In the genomic region with DNA sequence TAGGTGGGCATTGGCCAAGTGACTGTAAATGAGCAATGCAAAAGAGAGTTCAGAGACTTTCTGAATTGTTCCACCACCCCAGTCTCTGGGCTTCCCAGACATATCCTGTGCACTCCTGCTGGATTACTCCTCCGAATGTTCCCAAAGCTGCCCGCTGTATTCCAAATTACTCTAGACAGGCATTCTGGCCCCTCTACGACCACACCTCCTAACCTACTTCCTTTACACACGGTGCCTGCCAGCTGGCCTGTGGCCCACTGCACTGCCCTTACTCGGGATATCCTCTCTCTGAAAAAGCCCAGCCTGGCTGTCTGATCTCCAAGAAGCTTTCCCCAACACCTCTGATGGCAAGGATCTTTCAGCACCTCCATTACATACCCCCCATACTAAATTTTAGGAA, we compare ENCODE assay signal across 22 cellular contexts.
A peak's percentile ranks its signal among the peaks of the same experiment; 100 is the strongest.
DNase-seq lines count a peak whose midpoint lies in the region; ATAC-seq and TF ChIP-seq lines count a peak whose summit lies in the region.
"Had no signal": no experiment of that assay in that cellular context is flagged by ENCODE, and none has a peak within 500 bp of the region (broad histone marks: within the 10 kb centered on the region; RNA-seq: fewer than 3 reads in every experiment).

No MANE protein-coding gene starts in this region.

- H3K36me3 ChIP-seq in right atrium auricular region (no peaks in the 10 kb centered on the region), heart left ventricle (no peaks in the 10 kb centered on the region)
- H3K36me3 ChIP-seq: sigmoid colon had no signal

- H3K27me3 ChIP-seq in right atrium auricular region (no peaks in the 10 kb centered on the region), heart left ventricle (no peaks in the 10 kb centered on the region)
- H3K27me3 ChIP-seq: sigmoid colon had no signal

- H3K27ac ChIP-seq in right atrium auricular region (peak overlapping the region in 1 of 2 donors; percentile 34), heart left ventricle (peak overlapping the region in 2 of 12 donors; percentile 5 to 18)
- H3K27ac ChIP-seq: parathyroid adenoma, SK-N-MC had no signal

- TF ChIP-seq POLR2A in heart left ventricle (IDR thresholded peaks at IDR 0.05) = no peak

- H3K4me1 ChIP-seq in right atrium auricular region (peaks cover 0 to 34% of the 10 kb centered on the region in 2 donors), heart left ventricle (peaks cover 0 to 47% (median 9%) of the 10 kb centered on the region in 12 donors)
- H3K4me1 ChIP-seq: parathyroid adenoma, sigmoid colon had no signal

- DNase-seq in Right ventricle myocardium superior = peak; percentile 88
- DNase-seq in right atrium auricular region (ENCODE audit: low spot score) = no peak
- DNase-seq in heart left ventricle = peak; percentile 38 to 87 (median 78)
- peak; percentile 14 for DNase-seq in pons (ENCODE audit: low spot score)
- DNase-seq in Ammon's horn (ENCODE audit: low spot score) = no peak
- DNase-seq in stimulated activated CD4-positive, alpha-beta T cell treated with anti-CD3 and anti-CD28 coated beads, Interleukin-15, amount 100 ng/mL, for 24 hours = no peak
- DNase-seq in NCI-H1417 treated with DMSO at 0.1 percent for 48 hours (lab: John Stamatoyannopoulos, UW) = no peak
- no peak for DNase-seq in COLO829 (ENCODE audit: low spot score)
- DNase-seq: activated CD4-positive, alpha-beta T cell treated with anti-CD3 and anti-CD28 coated beads for 36 hours; activated effector memory CD4-positive, alpha-beta T cell treated with anti-CD3 and anti-CD28 coated beads, Interleukin-2, amount 50 U/mL, for 16 hours; activated naive CD8-positive, alpha-beta T cell treated with anti-CD3 and anti-CD28 coated beads for 36 hours; CD4-positive, alpha-beta T cell; H7; NCI-H1092; NCI-H187; NCI-H69; sigmoid colon; stimulated activated naive B cell treated with anti-CD40 and anti-IgM and Interleukin-4, amounts not matched to agents 10 μg/mL and 1 μg/mL and 100 μg/mL, for 72 hours; T-helper 2 cell had no signal

- no peaks in the 10 kb centered on the region for H3K9me3 ChIP-seq in right atrium auricular region
- H3K9me3 ChIP-seq in heart left ventricle = no peaks in the 10 kb centered on the region
- H3K9me3 ChIP-seq: sigmoid colon had no signal

- TF ChIP-seq CTCF in right atrium auricular region (IDR thresholded peaks at IDR 0.05) = no peak
- TF ChIP-seq CTCF in heart left ventricle (IDR thresholded peaks at IDR 0.05) = no peak

- 14 to 22% (median 16%) methylated on average over 5 of the region's 5 CpGs for WGBS in heart left ventricle, 4 donors

- peak; percentile 48 for ATAC-seq in Right ventricle myocardium superior (ENCODE audit: poor library complexity)
- peak in 3 of 4 donors; percentile 37 to 60 (median 60) for ATAC-seq in heart left ventricle
- ATAC-seq: activated CD4-positive, alpha-beta T cell treated with anti-CD3 and anti-CD28 coated beads for 36 hours; stimulated activated naive B cell treated with anti-CD40 and anti-IgM and Interleukin-4, amounts not matched to agents 10 μg/mL and 1 μg/mL and 100 μg/mL, for 72 hours had no signal

- H3K4me3 ChIP-seq in right atrium auricular region (no peak overlapping the region), heart left ventricle (no peak overlapping the region)
- H3K4me3 ChIP-seq: lung, sigmoid colon, SK-N-MC had no signal

- intact Hi-C loops in Right ventricle myocardium superior (cut with DNase I) = no loop called here
- intact Hi-C loops in heart left ventricle (cut with DNase I) = no loop called here

Comparison
In these comparisons a context has a peak if more than half of its experiments do, and no peak if none do; other contexts are left out.
1. DNase-seq: peak in Right ventricle myocardium superior (single experiment), heart left ventricle (5 of 5) and pons (single experiment); none in right atrium auricular region (single experiment), Ammon's horn (single experiment), stimulated activated CD4-positive, alpha-beta T cell treated with anti-CD3 and anti-CD28 coated beads, Interleukin-15, amount 100 ng/mL, for 24 hours (single experiment), NCI-H1417 treated with DMSO at 0.1 percent for 48 hours (single experiment) and COLO829 (single experiment).